16 cellular contexts compared by ENCODE assay signal in genomic region chr17:44314524-44314868, GRCh38. TPM values are rescaled to one million over a fixed set of nuclear protein-coding genes. Genes with fewer than 3 reads are reported as not detected.
A peak's percentile ranks its signal among the peaks of the same experiment; 100 is the strongest.
DNase-seq lines count a peak whose midpoint lies in the region; ATAC-seq and TF ChIP-seq lines count a peak whose summit lies in the region.
"Had no signal": no experiment of that assay in that cellular context is flagged by ENCODE, and none has a peak within 500 bp of the region (broad histone marks: within the 10 kb centered on the region; RNA-seq: fewer than 3 reads in every experiment).

No MANE protein-coding gene starts in this region.

- H3K4me1 Mint-ChIP-seq in MCF 10A (ENCODE audit: insufficient read depth, unreplicated experiment) (peaks cover 15% of the 10 kb centered on the region), glutamatergic neuron (ENCODE audit: low read depth, unreplicated experiment) (peaks cover 36% of the 10 kb centered on the region)
- H3K4me1 Mint-ChIP-seq in stimulated activated naive B cell treated with anti-CD40 and anti-IgM and Interleukin-4, amounts not matched to agents 10 μg/mL and 1 μg/mL and 100 μg/mL, for 72 hours, result peaks cover 21 to 22% of the 10 kb centered on the region in 2 donors

- TF ChIP-seq POLR2A in breast epithelium (IDR thresholded peaks at IDR 0.05), result no peak

- DNase-seq in MCF 10A (ENCODE audit: unreplicated experiment) (no peak), breast epithelium (ENCODE audit: low spot score in 2 of 2) (no peak), PC-3 (no peak), glutamatergic neuron (no peak), NCI-H748 (lab: John Stamatoyannopoulos, UW; ENCODE audit: unreplicated experiment) (no peak), anterior cingulate cortex (lab: John Stamatoyannopoulos, UW) (no peak), SW480 (ENCODE audit: low spot score) (no peak)
- no peak for DNase-seq in stimulated activated naive B cell treated with anti-CD40 and anti-IgM and Interleukin-4, amounts not matched to agents 10 μg/mL and 1 μg/mL and 100 μg/mL, for 72 hours
- DNase-seq: esophagus squamous epithelium; NCI-H345; stimulated activated CD4-positive, alpha-beta T cell treated with anti-CD3 and anti-CD28 coated beads, Interleukin-2, amount 100 ng/mL, for 48 hours had no signal

- H3K4me3 ChIP-seq in breast epithelium (peak overlapping the region in 1 of 3 donors; percentile 60), PC-3 (ENCODE audit: low read length) (peak overlapping the region; percentile 77)
- H3K4me3 ChIP-seq: SK-N-MC had no signal

- H3K36me3 ChIP-seq in breast epithelium, result no peaks in the 10 kb centered on the region
- peaks cover 2% of the 10 kb centered on the region; the same call in 1 of the 2 replicates for H3K36me3 ChIP-seq in PC-3 (ENCODE audit: low read depth, low read length)

- H3F3A ChIP-seq in PC-3 (ENCODE audit: low read length, unreplicated experiment), result no peaks in the 10 kb centered on the region

- H3K27me3 Mint-ChIP-seq in MCF 10A (ENCODE audit: insufficient read depth, unreplicated experiment) (peaks cover 12% of the 10 kb centered on the region), glutamatergic neuron (ENCODE audit: unreplicated experiment) (peaks cover 17% of the 10 kb centered on the region)
- H3K27me3 Mint-ChIP-seq in stimulated activated naive B cell treated with anti-CD40 and anti-IgM and Interleukin-4, amounts not matched to agents 10 μg/mL and 1 μg/mL and 100 μg/mL, for 72 hours, result peaks cover 63 to 70% of the 10 kb centered on the region in 2 donors

- ATAC-seq in PC-3, result no peak
- ATAC-seq in stimulated activated naive B cell treated with anti-CD40 and anti-IgM and Interleukin-4, amounts not matched to agents 10 μg/mL and 1 μg/mL and 100 μg/mL, for 72 hours (replicated peaks), result no peak

- H3K79me2 ChIP-seq in PC-3 (ENCODE audit: low read length), result no peaks in the 10 kb centered on the region

- H3K9me2 ChIP-seq in PC-3 (replicated peaks; ENCODE audit: low read length), result no peaks in the 10 kb centered on the region

- POLR2A ChIA-PET in MCF 10A (lab: Yijun Ruan, JAX), result interaction anchor here (0.6 kb wide), 1 partner anchor 9 kb away, joined by 3 read pairs; no protein-coding TSS in a partner anchor
- POLR2A ChIA-PET in PC-3 (lab: Charles Lee; ENCODE audit: unreplicated experiment), result interaction anchor here (0.7 kb wide), 1 partner anchor 84 kb away, joined by 6 read pairs; no protein-coding TSS in a partner anchor

- H3K9me3 Mint-ChIP-seq in MCF 10A (ENCODE audit: unreplicated experiment) (no peaks in the 10 kb centered on the region), glutamatergic neuron (ENCODE audit: unreplicated experiment) (peaks cover 20% of the 10 kb centered on the region)
- peaks cover 3% of the 10 kb centered on the region in 2 donors for H3K9me3 Mint-ChIP-seq in stimulated activated naive B cell treated with anti-CD40 and anti-IgM and Interleukin-4, amounts not matched to agents 10 μg/mL and 1 μg/mL and 100 μg/mL, for 72 hours

- H3K27me3 ChIP-seq in breast epithelium (peaks cover 12 to 40% of the 10 kb centered on the region in 2 donors), PC-3 (ENCODE audit: low read length) (no peaks in the 10 kb centered on the region)

- H3K4me2 ChIP-seq in PC-3 (ENCODE audit: low read length), result peak overlapping the region; percentile 96

- intact Hi-C loops in MCF 10A (cut with micrococcal nuclease) (no loop called here), breast epithelium (cut with DNase I; ENCODE audit: low total_unique reads) (no loop called here), PC-3 (cut with micrococcal nuclease) (no loop called here)

- no peak overlapping the region for H3K9ac ChIP-seq in PC-3 (ENCODE audit: low read length)

- H3K4me3 Mint-ChIP-seq in MCF 10A (ENCODE audit: unreplicated experiment) (peak overlapping the region; percentile 28), glutamatergic neuron (ENCODE audit: unreplicated experiment) (peak overlapping the region; percentile 59)
- peak overlapping the region; percentile 66 to 72 for H3K4me3 Mint-ChIP-seq in stimulated activated naive B cell treated with anti-CD40 and anti-IgM and Interleukin-4, amounts not matched to agents 10 μg/mL and 1 μg/mL and 100 μg/mL, for 72 hours

- no peaks in the 10 kb centered on the region for H3K4me1 ChIP-seq in breast epithelium
- peaks cover 13% of the 10 kb centered on the region for H3K4me1 ChIP-seq in PC-3 (ENCODE audit: insufficient read depth, low read length)

- peak overlapping the region; percentile 77 for H2AFZ ChIP-seq in PC-3 (ENCODE audit: low read length)

- H3K27ac ChIP-seq in breast epithelium, result no peak overlapping the region
- H3K27ac ChIP-seq in PC-3 (ENCODE audit: low read length), result no peak overlapping the region
- H3K27ac ChIP-seq: esophagus squamous epithelium, SK-N-MC had no signal

- H3K27ac Mint-ChIP-seq in MCF 10A (ENCODE audit: low read depth, unreplicated experiment) (no peak overlapping the region), glutamatergic neuron (ENCODE audit: unreplicated experiment) (no peak overlapping the region)
- H3K27ac Mint-ChIP-seq in stimulated activated naive B cell treated with anti-CD40 and anti-IgM and Interleukin-4, amounts not matched to agents 10 μg/mL and 1 μg/mL and 100 μg/mL, for 72 hours, result no peak overlapping the region

- BruUV-seq in MCF 10A (replicated peaks; lab: Mats Ljungman, UMichigan), result no TSS peak
- BruUV-seq in PC-3 (replicated peaks; lab: Mats Ljungman, UMichigan), result no TSS peak

- H3K36me3 Mint-ChIP-seq in MCF 10A (ENCODE audit: insufficient read depth, unreplicated experiment) (peaks cover 10% of the 10 kb centered on the region), glutamatergic neuron (ENCODE audit: unreplicated experiment) (peaks cover 17% of the 10 kb centered on the region)
- peaks cover 21% of the 10 kb centered on the region in 2 donors for H3K36me3 Mint-ChIP-seq in stimulated activated naive B cell treated with anti-CD40 and anti-IgM and Interleukin-4, amounts not matched to agents 10 μg/mL and 1 μg/mL and 100 μg/mL, for 72 hours

- H3K9me3 ChIP-seq in breast epithelium (no peaks in the 10 kb centered on the region), PC-3 (ENCODE audit: low read length) (no peaks in the 10 kb centered on the region)
- H3K9me3 ChIP-seq: esophagus squamous epithelium had no signal

- no peaks in the 10 kb centered on the region for H4K20me1 ChIP-seq in PC-3 (ENCODE audit: low read length)

- TF ChIP-seq CTCF in MCF 10A (IDR thresholded peaks at IDR 0.05; ENCODE audit: unreplicated experiment) (no peak), breast epithelium (IDR thresholded peaks at IDR 0.05) (no peak), PC-3 (conservative IDR thresholded peaks at IDR 0.05; ENCODE audit: low read depth, low read length) (no peak), glutamatergic neuron (IDR thresholded peaks at IDR 0.05; ENCODE audit: partially characterized antibody, unreplicated experiment) (no peak)

- CTCF ChIA-PET in MCF 10A (lab: Yijun Ruan, JAX) (interaction anchor here (2.2 kb wide), 1 partner anchor 16 kb away, joined by 10 read pairs; no protein-coding TSS in a partner anchor), PC-3 (lab: Charles Lee) (no interaction called here)

RNA-seq across cellular contexts. Expression of gene RUNDC3A, which starts 6.1 kb away (rescaled TPM):
- total RNA-seq in MCF 10A (2022) (0.28 and 1.0 TPM in 2 replicates), breast epithelium (1 to 10 TPM in 1 of 3 donors, under 1 TPM in 1, not detected in 1; 0.48 to 1.6 TPM), PC-3 (2014; rRNA removed) (0.29 and 1.4 TPM in 2 replicates), glutamatergic neuron (ENCODE audit: unreplicated experiment) (282 TPM)
- total RNA-seq: H4, LHCN-M2 had no signal

RNA-seq across cellular contexts. Expression of gene SLC25A39, which starts 10.1 kb away (rescaled TPM):
- total RNA-seq in MCF 10A (2022), result 157 and 169 TPM in 2 replicates
- total RNA-seq in breast epithelium, result 10 to 100 TPM; 53.1 to 88.2 (median 64.2) TPM
- 726 and 797 TPM in 2 replicates for total RNA-seq in PC-3 (2014; rRNA removed)
- 104 TPM for total RNA-seq in glutamatergic neuron (ENCODE audit: unreplicated experiment)

RNA-seq across cellular contexts. Expression of gene GRN, which starts 30.6 kb away (rescaled TPM):
- total RNA-seq in MCF 10A (2022) (143 and 144 TPM in 2 replicates), breast epithelium (100 to 1,000 TPM; 166 to 372 (median 252) TPM), PC-3 (2014; rRNA removed) (400 and 465 TPM in 2 replicates), glutamatergic neuron (ENCODE audit: unreplicated experiment) (88.7 TPM)

RNA-seq across cellular contexts. Expression of gene SLC4A1, which starts 46.6 kb away (rescaled TPM):
- not detected in 2 replicates for total RNA-seq in MCF 10A (2022)
- total RNA-seq in breast epithelium, result under 1 TPM in 1 of 3 donors, not detected in 2; 0.33 TPM
- total RNA-seq in PC-3 (2014; rRNA removed), result not detected in 2 replicates
- total RNA-seq in glutamatergic neuron (ENCODE audit: unreplicated experiment), result not detected
- total RNA-seq: bronchial epithelial cell, esophagus squamous epithelium, H4, kidney epithelial cell, LHCN-M2 had no signal

RNA-seq across cellular contexts. Expression of gene FAM171A2, which starts 49.2 kb away (rescaled TPM):
- total RNA-seq in MCF 10A (2022) (0.30 TPM in 1 of 2 replicates, not detected in the other), breast epithelium (1 to 10 TPM in 2 of 3 donors, under 1 TPM in 1; 0.88 to 2.9 (median 2.7) TPM), PC-3 (2014; rRNA removed) (16.3 and 22.6 TPM in 2 replicates), glutamatergic neuron (ENCODE audit: unreplicated experiment) (81.3 TPM)

Comparison
In these comparisons a context has a peak if more than half of its experiments do, and no peak if none do; other contexts are left out.
1. RNA of gene RUNDC3A, which starts 6.1 kb away (total RNA-seq): 282 TPM in glutamatergic neuron (single experiment); 0.48 to 1.6 TPM in breast epithelium, 0.29 to 1.4 TPM in PC-3 and 0.28 to 1.0 TPM in MCF 10A; every median in the first group is over 100 times any median in the second.
2. Peak in every context shown above with its lines, with median percentiles within 50 percentile points of each other: H3K4me3 Mint-ChIP-seq.